In the genomic region with DNA sequence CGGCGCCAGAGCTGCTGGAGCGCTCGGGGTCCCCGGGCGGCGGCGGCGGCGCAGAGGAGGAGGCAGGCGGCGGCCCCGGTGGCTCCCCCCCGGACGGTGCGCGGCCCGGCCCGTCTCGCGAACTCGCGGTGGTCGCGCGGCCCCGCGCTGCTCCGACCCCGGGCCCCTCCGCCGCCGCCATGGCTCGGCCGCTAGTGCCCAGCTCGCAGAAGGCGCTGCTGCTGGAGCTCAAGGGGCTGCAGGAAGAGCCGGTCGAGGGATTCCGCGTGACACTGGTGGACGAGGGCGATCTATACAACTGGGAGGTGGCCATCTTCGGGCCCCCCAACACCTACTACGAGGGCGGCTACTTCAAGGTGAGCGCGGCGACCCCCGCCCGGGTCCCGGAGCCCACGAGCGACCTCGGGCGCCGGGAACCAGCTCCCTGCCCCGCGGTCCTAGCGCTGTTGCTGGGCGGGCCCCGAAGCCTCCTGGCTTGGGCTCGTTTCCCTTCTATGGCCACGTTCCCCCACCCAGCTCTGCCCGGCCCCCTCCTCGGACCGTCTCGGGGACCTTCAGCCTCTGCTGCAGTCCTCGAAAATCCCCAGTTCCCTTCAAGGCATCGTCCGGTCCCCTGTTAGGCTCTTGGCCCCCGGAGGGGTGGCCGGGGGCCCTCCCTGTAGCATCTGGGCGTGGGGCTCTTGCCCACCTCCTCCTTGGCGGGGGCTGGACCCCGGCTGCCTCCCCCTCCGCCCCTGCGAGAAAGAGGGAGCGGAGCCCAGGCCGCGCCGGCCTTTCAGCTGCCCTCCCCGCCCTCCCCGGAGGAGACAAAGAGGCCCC, we compare ENCODE assay signal across 8 cellular contexts. TPM values are rescaled to one million over a fixed set of nuclear protein-coding genes. Genes with fewer than 3 reads are reported as not detected.
DNase-seq lines count a peak whose midpoint lies in the region; ATAC-seq, FAIRE-seq and TF ChIP-seq lines count a peak whose summit lies in the region.

A gene with protein sequence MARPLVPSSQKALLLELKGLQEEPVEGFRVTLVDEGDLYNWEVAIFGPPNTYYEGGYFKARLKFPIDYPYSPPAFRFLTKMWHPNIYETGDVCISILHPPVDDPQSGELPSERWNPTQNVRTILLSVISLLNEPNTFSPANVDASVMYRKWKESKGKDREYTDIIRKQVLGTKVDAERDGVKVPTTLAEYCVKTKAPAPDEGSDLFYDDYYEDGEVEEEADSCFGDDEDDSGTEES (plus strand): TSS at position 8 of the 819 bp plus-strand sequence. CDS start 172 bp downstream, at position 180.

- H3K36me3 ChIP-seq in effector memory CD4-positive, alpha-beta T cell (ENCODE audit: control insufficient read depth, insufficient read depth, low read length) = peaks cover 19% of the 10 kb centered on the region
- H3K36me3 ChIP-seq in vagina = peaks cover 4 to 18% of the 10 kb centered on the region in 2 donors

- no peaks in the 10 kb centered on the region for H3K27me3 ChIP-seq in effector memory CD4-positive, alpha-beta T cell (replicated peaks; ENCODE audit: control insufficient read depth, insufficient read depth, low read length, poor library complexity, severe bottlenecking)
- no peaks in the 10 kb centered on the region for H3K27me3 ChIP-seq in vagina

- TF ChIP-seq POLR2A in H54 (IDR thresholded peaks at IDR 0.05; ENCODE audit: low read depth, low read length) = peak; percentile 79
- peak in 1 of 2 donors; percentile 68 for TF ChIP-seq POLR2A in vagina (IDR thresholded peaks at IDR 0.05)

- in situ Hi-C loops in GM13977 (cut with MboI; ENCODE audit: low pct_unique_long_range_greater_than_20kb, low sequenced_read_pairs, unreplicated experiment) = no loop called here

- H3K4me1 ChIP-seq in effector memory CD4-positive, alpha-beta T cell (ENCODE audit: control insufficient read depth, insufficient read depth, low read length, poor library complexity, severe bottlenecking) = peaks cover 16% of the 10 kb centered on the region
- peaks cover 43% of the 10 kb centered on the region for H3K4me1 ChIP-seq in vagina

- no peak for FAIRE-seq in H54 (lab: Jason Lieb, UNC)

- H3K27ac ChIP-seq in effector memory CD4-positive, alpha-beta T cell (ENCODE audit: insufficient read depth, low read length, poor library complexity, severe bottlenecking) = peak within 1 kb of the TSS; percentile 86
- H3K27ac ChIP-seq in vagina = peak within 1 kb of the TSS; percentile 93

- no peak for TF ChIP-seq CTCF in GM13977 (IDR thresholded peaks at IDR 0.05; ENCODE audit: extremely low read depth, insufficient read depth, missing control alignments)
- TF ChIP-seq CTCF in vagina (IDR thresholded peaks at IDR 0.05) = no peak

- DNase-seq in GM13977 (ENCODE audit: low spot score) (peak; percentile 72), H54 (ENCODE audit: insufficient read length, low spot score) (no peak), OCI-M1 (lab: John Stamatoyannopoulos, UW) (peak; percentile 28), mucosa of gallbladder (ENCODE audit: low spot score) (no peak), vagina (ENCODE audit: extremely low spot score in 2 of 2) (no peak)
- no peak for DNase-seq in effector memory CD4-positive, alpha-beta T cell
- no peak for DNase-seq in stimulated activated CD4-positive, alpha-beta T cell treated with anti-CD3 and anti-CD28 coated beads, Interleukin-1b, Interleukin-23, amount 100 ng/mL, for 48 hours

- no peaks in the 10 kb centered on the region for H3K9me3 ChIP-seq in effector memory CD4-positive, alpha-beta T cell (ENCODE audit: control insufficient read depth, low read length)
- no peaks in the 10 kb centered on the region for H3K9me3 ChIP-seq in vagina

- peak within 1 kb of the TSS; percentile 78 for H3K4me3 ChIP-seq in effector memory CD4-positive, alpha-beta T cell (ENCODE audit: insufficient read depth, low read depth, low read length, poor library complexity, severe bottlenecking)
- peak within 1 kb of the TSS; percentile 91 to 95 for H3K4me3 ChIP-seq in vagina

- intact Hi-C loops in vagina (cut with DNase I) = no loop called here

- ATAC-seq in GM18868 (IDR thresholded peaks at IDR 0.05; ENCODE audit: unreplicated experiment) = no peak

RNA-seq across cellular contexts. Expression of the gene that starts here (rescaled TPM):
- 53.3 TPM for total RNA-seq in mucosa of gallbladder
- total RNA-seq in vagina = 62.6 TPM

Comparison
In these comparisons a context has a peak if more than half of its experiments do, and no peak if none do; other contexts are left out.
1. DNase-seq: peak in GM13977 (single experiment) and OCI-M1 (single experiment); none in H54 (single experiment), effector memory CD4-positive, alpha-beta T cell (0 of 3), mucosa of gallbladder (single experiment), vagina (0 of 2) and stimulated activated CD4-positive, alpha-beta T cell treated with anti-CD3 and anti-CD28 coated beads, Interleukin-1b, Interleukin-23, amount 100 ng/mL, for 48 hours (single experiment).